Comparison of ENCODE assay signal across 8 cellular contexts in genomic region chr4:113452868-113453620, GRCh38.
DNase-seq lines count a peak whose midpoint lies in the region; ATAC-seq, FAIRE-seq and TF ChIP-seq lines count a peak whose summit lies in the region.

No MANE protein-coding gene starts in this region.

- H3K36me3 ChIP-seq in right atrium auricular region = peaks cover 9% of the 10 kb centered on the region

- no peak overlapping the region for H3K4me3 Mint-ChIP-seq in activated naive CD8-positive, alpha-beta T cell treated with anti-CD3 and anti-CD28 coated beads for 36 hours

- H3K27ac Mint-ChIP-seq in activated naive CD8-positive, alpha-beta T cell treated with anti-CD3 and anti-CD28 coated beads for 36 hours = peak overlapping the region; percentile 59

- H3K9me3 Mint-ChIP-seq in activated naive CD8-positive, alpha-beta T cell treated with anti-CD3 and anti-CD28 coated beads for 36 hours = no peaks in the 10 kb centered on the region

- H3K36me3 Mint-ChIP-seq in activated naive CD8-positive, alpha-beta T cell treated with anti-CD3 and anti-CD28 coated beads for 36 hours = peaks cover 20% of the 10 kb centered on the region

- H3K4me1 ChIP-seq in right atrium auricular region = peaks cover 0 to 36% of the 10 kb centered on the region in 2 donors

- DNase-seq in right atrium auricular region (ENCODE audit: low spot score) (no peak), left ventricle myocardium superior (no peak), iPS-NIHi11 (ENCODE audit: low spot score) (peak; percentile 49), urothelium cell line (ENCODE audit: low spot score) (peak; percentile 44), NCI-H1930 (lab: John Stamatoyannopoulos, UW) (no peak)
- DNase-seq in activated naive CD8-positive, alpha-beta T cell treated with anti-CD3 and anti-CD28 coated beads for 36 hours = no peak
- DNase-seq in activated CD8-positive, alpha-beta memory T cell treated with anti-CD3 and anti-CD28 coated beads, Interleukin-2, amount 50 U/mL, for 4 hours = no peak

- intact Hi-C loops in left ventricle myocardium superior (cut with micrococcal nuclease) = no loop called here

- no peaks in the 10 kb centered on the region for H3K27me3 Mint-ChIP-seq in activated naive CD8-positive, alpha-beta T cell treated with anti-CD3 and anti-CD28 coated beads for 36 hours

- H3K27ac ChIP-seq in right atrium auricular region = peak overlapping the region; percentile 14 to 56

- peaks cover 11% of the 10 kb centered on the region for H3K4me1 Mint-ChIP-seq in activated naive CD8-positive, alpha-beta T cell treated with anti-CD3 and anti-CD28 coated beads for 36 hours

- no peak for FAIRE-seq in urothelium cell line (lab: Jason Lieb, UNC)

- TF ChIP-seq CTCF in right atrium auricular region (IDR thresholded peaks at IDR 0.05) = no peak

- no peaks in the 10 kb centered on the region for H3K27me3 ChIP-seq in right atrium auricular region

- H3K9me3 ChIP-seq in right atrium auricular region = no peaks in the 10 kb centered on the region

- no peak for ATAC-seq in left ventricle myocardium superior
- no peak for ATAC-seq in GM21723 (IDR thresholded peaks at IDR 0.05; ENCODE audit: unreplicated experiment)

- no peak overlapping the region for H3K4me3 ChIP-seq in right atrium auricular region

Comparison
In these comparisons a context has a peak if more than half of its experiments do, and no peak if none do; other contexts are left out.
1. DNase-seq: peak in iPS-NIHi11 (single experiment) and urothelium cell line (single experiment); none in right atrium auricular region (single experiment), left ventricle myocardium superior (single experiment), activated naive CD8-positive, alpha-beta T cell treated with anti-CD3 and anti-CD28 coated beads for 36 hours (single experiment), activated CD8-positive, alpha-beta memory T cell treated with anti-CD3 and anti-CD28 coated beads, Interleukin-2, amount 50 U/mL, for 4 hours (single experiment) and NCI-H1930 (0 of 2).